20 cellular contexts compared by ENCODE assay signal in genomic region chr7:47721670-47722069, GRCh38.
DNase-seq lines count a peak whose midpoint lies in the region; ATAC-seq and TF ChIP-seq lines count a peak whose summit lies in the region.
"Had no signal": no experiment of that assay in that cellular context is flagged by ENCODE, and none has a peak within 500 bp of the region (broad histone marks: within the 10 kb centered on the region; RNA-seq: fewer than 3 reads in every experiment).

No MANE protein-coding gene starts in this region.

- no peak for ATAC-seq in HG02852 (IDR thresholded peaks at IDR 0.05; ENCODE audit: unreplicated experiment)
- ATAC-seq: activated CD4-positive, alpha-beta T cell treated with anti-CD3 and anti-CD28 coated beads for 36 hours; activated CD8-positive, alpha-beta memory T cell treated with anti-CD3 and anti-CD28 coated beads, Interleukin-2, amount 10 ng/mL, durations not matched to agents 7 days and 5 days had no signal

- TF ChIP-seq CTCF in C4-2B (conservative IDR thresholded peaks at IDR 0.05) = peak; percentile 67

- H3K9me3 ChIP-seq in mesenchymal stem cell (ENCODE audit: control insufficient read depth, low read length) = no peaks in the 10 kb centered on the region
- H3K9me3 ChIP-seq: esophagus squamous epithelium, prostate gland, SK-N-SH had no signal

- H3K27me3 ChIP-seq in H7 (ENCODE audit: control insufficient read depth, insufficient read depth, low read length) = no peaks in the 10 kb centered on the region
- peaks cover 0 to 24% of the 10 kb centered on the region in 2 experiments for H3K27me3 ChIP-seq in mesenchymal stem cell (ENCODE audit: control insufficient read depth in 1 of 2, insufficient read depth in 1 of 2, low read length in 2 of 2)
- H3K27me3 ChIP-seq: cardiac muscle cell, esophagus squamous epithelium had no signal

- H3K4ac ChIP-seq in mesenchymal stem cell (ENCODE audit: low read depth in 1 of 2, low read length in 2 of 2) = no peak overlapping the region

- H2BK12ac ChIP-seq in mesenchymal stem cell (ENCODE audit: low read length in 2 of 2) = peak overlapping the region; percentile 38 to 67

- H2BK15ac ChIP-seq in mesenchymal stem cell (ENCODE audit: low read depth, poor library complexity, severe bottlenecking) = peak overlapping the region; percentile 80

- H3K27ac ChIP-seq in C4-2B (no peak overlapping the region), mesenchymal stem cell (ENCODE audit: low read length, poor library complexity, severe bottlenecking) (no peak overlapping the region)
- H3K27ac ChIP-seq: cardiac muscle cell, esophagus squamous epithelium, PC-9, prostate gland had no signal

- no peaks in the 10 kb centered on the region for H3K79me1 ChIP-seq in mesenchymal stem cell (replicated peaks; ENCODE audit: low read length, poor library complexity, severe bottlenecking)

- H3K18ac ChIP-seq in mesenchymal stem cell (ENCODE audit: low read depth in 1 of 2, low read length in 2 of 2) = peak overlapping the region in 1 of 2 experiments; percentile 4

- H2BK5ac ChIP-seq in mesenchymal stem cell (ENCODE audit: low read depth, low read length, poor library complexity, severe bottlenecking) = no peak overlapping the region

- H3K36me3 ChIP-seq in H7 (replicated peaks; ENCODE audit: control insufficient read depth, insufficient read depth, low read length) = no peaks in the 10 kb centered on the region
- H3K36me3 ChIP-seq in mesenchymal stem cell (ENCODE audit: control insufficient read depth in 1 of 2, insufficient read depth in 2 of 2, low read depth in 1 of 2, low read length in 2 of 2) = no peaks in the 10 kb centered on the region
- H3K36me3 ChIP-seq: cardiac muscle cell, esophagus squamous epithelium, prostate gland had no signal

- no peak overlapping the region for H3K9ac ChIP-seq in mesenchymal stem cell (ENCODE audit: low read length)
- H3K9ac ChIP-seq: SK-N-SH had no signal

- H3K4me1 ChIP-seq in mesenchymal stem cell (ENCODE audit: control insufficient read depth, insufficient read depth, low read depth, low read length) = peaks cover 23% of the 10 kb centered on the region
- H3K4me1 ChIP-seq: esophagus squamous epithelium, prostate gland had no signal

- H2AFZ ChIP-seq in mesenchymal stem cell (ENCODE audit: low read depth, low read length) = no peak overlapping the region
- H2AFZ ChIP-seq: PC-9 had no signal

- no peak overlapping the region for H3K4me3 ChIP-seq in H7 (ENCODE audit: insufficient read depth, low read depth, low read length)
- H3K4me3 ChIP-seq in mesenchymal stem cell (ENCODE audit: insufficient read depth in 1 of 2, low read depth in 1 of 2, low read length in 2 of 2) = no peak overlapping the region
- H3K4me3 ChIP-seq: cardiac muscle cell, esophagus squamous epithelium, lung, PC-9, prostate gland had no signal

- H4K91ac ChIP-seq in mesenchymal stem cell (ENCODE audit: low read length) = no peak overlapping the region

- H3K23ac ChIP-seq in mesenchymal stem cell (ENCODE audit: low read length in 2 of 2) = no peak overlapping the region

- peak overlapping the region; percentile 65 for H2AK5ac ChIP-seq in mesenchymal stem cell (ENCODE audit: low read length, severe bottlenecking)

- no peak overlapping the region for H3K14ac ChIP-seq in mesenchymal stem cell (ENCODE audit: low read length in 2 of 2)

- H3K4me2 ChIP-seq in mesenchymal stem cell (ENCODE audit: low read length, poor library complexity, severe bottlenecking) = no peak overlapping the region
- H3K4me2 ChIP-seq: PC-9, SK-N-SH had no signal

- no peak overlapping the region for H4K8ac ChIP-seq in mesenchymal stem cell (ENCODE audit: low read length)

- WGBS in mesenchymal stem cell = 83% methylated on average over 9 of the region's 9 CpGs

- no peak overlapping the region for H2BK120ac ChIP-seq in mesenchymal stem cell (ENCODE audit: low read depth, low read length)

- peak; percentile 81 for DNase-seq in H7
- DNase-seq in RPMI8226 = peak; percentile 30
- no peak for DNase-seq in mesenchymal stem cell
- DNase-seq in COR-L47 (lab: John Stamatoyannopoulos, UW) = no peak
- DNase-seq in NCI-H2196 treated with DMSO at 0.1 percent for 48 hours (lab: John Stamatoyannopoulos, UW; ENCODE audit: unreplicated experiment) = no peak
- DNase-seq in midbrain (lab: John Stamatoyannopoulos, UW) = no peak
- DNase-seq: activated CD4-positive, alpha-beta T cell treated with anti-CD3 and anti-CD28 coated beads for 36 hours; activated CD8-positive, alpha-beta memory T cell treated with anti-CD3 and anti-CD28 coated beads, Interleukin-2, amount 10 ng/mL, durations not matched to agents 7 days and 5 days; CD4-positive, CD25-positive, alpha-beta regulatory T cell; esophagus squamous epithelium; head of caudate nucleus; natural killer cell; NCI-H187 treated with DMSO at 0.1 percent for 48 hours; PC-9; SK-N-SH had no signal

Comparison
In these comparisons a context has a peak if more than half of its experiments do, and no peak if none do; other contexts are left out.
1. DNase-seq: peak in H7 (single experiment) and RPMI8226 (single experiment); none in mesenchymal stem cell (single experiment), COR-L47 (single experiment), NCI-H2196 treated with DMSO at 0.1 percent for 48 hours (single experiment) and midbrain (single experiment).